In the genomic region with DNA sequence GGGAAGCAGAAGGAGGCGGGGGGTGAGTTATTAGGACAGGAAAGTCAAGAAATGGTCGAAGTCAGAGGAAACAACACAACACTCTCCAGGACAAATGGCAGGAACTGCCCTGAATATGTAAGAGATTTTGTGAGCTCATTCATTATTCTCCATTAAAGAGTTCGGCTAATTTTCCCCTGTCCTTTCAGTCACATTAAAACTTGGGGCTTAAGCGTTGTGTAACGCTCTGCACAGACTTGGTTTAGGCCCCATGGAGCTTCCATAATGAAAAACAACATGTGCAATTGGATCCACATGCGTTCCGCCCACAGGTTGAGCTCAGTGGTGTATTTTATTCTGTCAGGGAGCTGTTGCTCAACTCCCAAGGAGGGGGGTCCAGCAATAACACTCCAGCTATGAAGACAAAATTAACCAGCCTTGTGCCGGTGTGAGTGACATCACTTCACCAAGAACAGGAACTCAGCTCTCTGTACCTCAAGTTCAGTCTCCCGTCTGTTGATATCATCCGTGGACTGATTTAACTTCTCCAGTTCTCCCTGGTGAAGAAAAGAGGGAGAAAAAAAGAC, we compare ENCODE assay signal across 8 cellular contexts. TPM values are rescaled to one million over a fixed set of nuclear protein-coding genes. Genes with fewer than 3 reads are reported as not detected.
A peak's percentile ranks its signal among the peaks of the same experiment; 100 is the strongest.
DNase-seq lines count a peak whose midpoint lies in the region; ATAC-seq and TF ChIP-seq lines count a peak whose summit lies in the region.

No MANE protein-coding gene starts in this region.

- TF ChIP-seq POLR2A in Peyer's patch (IDR thresholded peaks at IDR 0.05) (no peak), gastrocnemius medialis (IDR thresholded peaks at IDR 0.05) (peak; percentile 67 to 80)

- H3K4me1 ChIP-seq in Peyer's patch: peaks cover 0 to 8% (median 2%) of the 10 kb centered on the region in 4 donors
- H3K4me1 ChIP-seq in gastrocnemius medialis: peaks cover 63 to 65% of the 10 kb centered on the region in 2 donors

- in situ Hi-C loops in gastrocnemius medialis (cut with MboI; ENCODE audit: low sequenced_read_pairs in 4 of 4): loop anchor here in 3 of 4 donors (5.0 to 10.0 kb wide), 4 partner anchors 55 to 63 kb away; no protein-coding TSS in a partner anchor

- H3K36me3 ChIP-seq in Peyer's patch (no peaks in the 10 kb centered on the region), gastrocnemius medialis (no peaks in the 10 kb centered on the region)

- H3K4me3 ChIP-seq in GM12864 (ENCODE audit: low read depth, low read length) (peak overlapping the region; percentile 94), Peyer's patch (peak overlapping the region in 2 of 4 donors; percentile 92 to 96), foreskin fibroblast (ENCODE audit: low read depth in 1 of 2, low read length in 2 of 2) (peak overlapping the region; percentile 80 to 89), gastrocnemius medialis (peak overlapping the region; percentile 92 to 97 (median 93))

- no peak for TF ChIP-seq CTCF in GM12864 (IDR thresholded peaks at IDR 0.05; ENCODE audit: low read depth, low read length, missing control alignments)
- no peak for TF ChIP-seq CTCF in Peyer's patch (IDR thresholded peaks at IDR 0.05)
- no peak for TF ChIP-seq CTCF in foreskin fibroblast (IDR thresholded peaks at IDR 0.05; ENCODE audit: low read depth, low read length)
- no peak for TF ChIP-seq CTCF in gastrocnemius medialis (IDR thresholded peaks at IDR 0.05 in 4 of 5, conservative IDR thresholded peaks at IDR 0.05 in 1 of 5)

- intact Hi-C loops in gastrocnemius medialis (cut with DNase I; ENCODE audit: low total_unique reads): loop anchor here (2.0 kb wide), 1 partner anchor 123 kb away; the partner anchor contains the start of gene CAPN7

- peak overlapping the region; percentile 40 to 96 (median 72) for H3K27ac ChIP-seq in Peyer's patch
- peak overlapping the region; percentile 88 to 93 (median 91) for H3K27ac ChIP-seq in gastrocnemius medialis

- H3K9me3 ChIP-seq in Peyer's patch (no peaks in the 10 kb centered on the region), gastrocnemius medialis (no peaks in the 10 kb centered on the region)

- ATAC-seq in gastrocnemius medialis: peak; percentile 62 to 70
- no peak for ATAC-seq in HG03159 (IDR thresholded peaks at IDR 0.05; ENCODE audit: unreplicated experiment)

- H3K27me3 ChIP-seq in Peyer's patch (no peaks in the 10 kb centered on the region), gastrocnemius medialis (no peaks in the 10 kb centered on the region)

- DNase-seq in GM12864 (ENCODE audit: low read depth): no peak
- peak in 1 of 3 donors; percentile 66 for DNase-seq in Peyer's patch
- DNase-seq in foreskin fibroblast: peak; percentile 92 to 95
- peak; percentile 64 to 90 for DNase-seq in gastrocnemius medialis
- DNase-seq in foreskin melanocyte: no peak
- DNase-seq in pons (ENCODE audit: low spot score): no peak
- DNase-seq in inferior parietal cortex (ENCODE audit: extremely low spot score): no peak

RNA-seq across cellular contexts. Expression of gene SH3BP5, which starts 2.3 kb away (rescaled TPM):
- total RNA-seq in Peyer's patch (10 to 100 TPM; 12.8 to 64.4 (median 16.0) TPM), gastrocnemius medialis (100 to 1,000 TPM in 2 of 4 donors, 10 to 100 TPM in 2; 31.5 to 111 (median 75.5) TPM)

Comparison
In these comparisons a context has a peak if more than half of its experiments do, and no peak if none do; other contexts are left out.
1. DNase-seq: peak in foreskin fibroblast (2 of 2) and gastrocnemius medialis (2 of 2); none in GM12864 (single experiment), foreskin melanocyte (single experiment), pons (single experiment) and inferior parietal cortex (single experiment).
2. POLR2A ChIP-seq: peak in gastrocnemius medialis (2 of 2); none in Peyer's patch (0 of 2).